8 cellular contexts compared by ENCODE assay signal in the genomic region with DNA sequence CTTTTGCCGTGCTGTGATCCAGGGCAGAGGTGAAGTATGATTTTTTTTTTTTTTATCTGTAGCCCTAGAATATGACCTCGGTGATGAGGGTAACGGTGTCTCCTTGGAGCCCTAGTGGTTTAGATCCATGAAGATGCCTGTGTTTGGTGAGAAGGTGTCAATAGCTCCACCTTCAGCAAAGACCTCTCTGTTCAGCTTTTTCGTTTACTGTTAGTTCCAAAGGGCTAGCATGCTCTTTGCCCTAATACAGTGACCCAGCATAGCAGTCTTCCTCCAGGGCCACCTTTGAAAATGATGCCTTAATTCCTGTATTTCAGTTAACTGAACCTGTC. TPM values are rescaled to one million over a fixed set of nuclear protein-coding genes. Genes with fewer than 3 reads are reported as not detected.
DNase-seq lines count a peak whose midpoint lies in the region; TF ChIP-seq lines count a peak whose summit lies in the region.

No MANE protein-coding gene starts in this region.

- peak overlapping the region; percentile 72 for H3K4me2 ChIP-seq in OCI-LY7 (ENCODE audit: low read length)
- peak overlapping the region; percentile 99 for H3K4me2 ChIP-seq in neural progenitor cell

- no peaks in the 10 kb centered on the region for H3K9me2 ChIP-seq in OCI-LY7 (ENCODE audit: insufficient read depth, low read length)

- H2AFZ ChIP-seq in OCI-LY7 (ENCODE audit: low read length) (peak overlapping the region; percentile 81; the same call in 1 of the 2 replicates), neural progenitor cell (replicated peaks) (peak overlapping the region; percentile 84)

- no peaks in the 10 kb centered on the region for H3K9me3 Mint-ChIP-seq in activated naive CD4-positive, alpha-beta T cell treated with anti-CD3 and anti-CD28 coated beads for 36 hours
- H3K9me3 Mint-ChIP-seq in neural progenitor cell, result no peaks in the 10 kb centered on the region

- H3K27me3 Mint-ChIP-seq in activated naive CD4-positive, alpha-beta T cell treated with anti-CD3 and anti-CD28 coated beads for 36 hours (ENCODE audit: low read depth), result no peaks in the 10 kb centered on the region
- H3K27me3 Mint-ChIP-seq in neural progenitor cell (ENCODE audit: insufficient read depth, low read depth), result peaks cover 2% of the 10 kb centered on the region

- peak overlapping the region; percentile 63 for H3K9ac ChIP-seq in endocrine pancreas (ENCODE audit: control insufficient read depth, insufficient read depth, low read length)
- peak overlapping the region; percentile 73 for H3K9ac ChIP-seq in neural progenitor cell

- no TSS peak for BruUV-seq in OCI-LY7 (replicated peaks; lab: Mats Ljungman, UMichigan)

- POLR2A ChIA-PET in OCI-LY7 (lab: Charles Lee), result interaction anchor here (0.5 to 1.7 kb wide), 10 partner anchors 8 to 356 kb away, joined by 3 to 6 read pairs (median 3); no protein-coding TSS in a partner anchor

- H3K4me1 Mint-ChIP-seq in activated naive CD4-positive, alpha-beta T cell treated with anti-CD3 and anti-CD28 coated beads for 36 hours (ENCODE audit: low read depth), result peaks cover 33% of the 10 kb centered on the region
- peaks cover 25% of the 10 kb centered on the region for H3K4me1 Mint-ChIP-seq in neural progenitor cell

- peak overlapping the region; percentile 94 for H3K27ac Mint-ChIP-seq in activated naive CD4-positive, alpha-beta T cell treated with anti-CD3 and anti-CD28 coated beads for 36 hours
- peak overlapping the region; percentile 92 for H3K27ac Mint-ChIP-seq in neural progenitor cell

- peak overlapping the region; percentile 98 for H3K4me3 Mint-ChIP-seq in activated naive CD4-positive, alpha-beta T cell treated with anti-CD3 and anti-CD28 coated beads for 36 hours
- peak overlapping the region; percentile 98 for H3K4me3 Mint-ChIP-seq in neural progenitor cell

- H3K4me1 ChIP-seq in OCI-LY7 (ENCODE audit: insufficient read depth, low read length, poor library complexity, severe bottlenecking) (peaks cover 38% of the 10 kb centered on the region), endocrine pancreas (ENCODE audit: control insufficient read depth, insufficient read depth, low read length) (no peaks in the 10 kb centered on the region), neural progenitor cell (peaks cover 17% of the 10 kb centered on the region)

- DNase-seq in activated naive CD4-positive, alpha-beta T cell treated with anti-CD3 and anti-CD28 coated beads for 36 hours, result peak; percentile 13
- no peak for DNase-seq in activated naive CD4-positive, alpha-beta T cell treated with Interleukin-2 at 50 U/mL for 16 hours
- DNase-seq in OCI-LY7 (ENCODE audit: low spot score) (peak; percentile 63), neural progenitor cell (ENCODE audit: low spot score) (peak; percentile 13), HuH-7.5 (ENCODE audit: low spot score) (no peak), MV-4-11 (lab: John Stamatoyannopoulos, UW) (no peak), SK-N-DZ (ENCODE audit: low spot score) (no peak)

- intact Hi-C loops in activated naive CD4-positive, alpha-beta T cell treated with anti-CD3 and anti-CD28 coated beads for 36 hours (cut with micrococcal nuclease), result loop anchor here (2.0 to 5.0 kb wide), 2 partner anchors 558 to 691 kb away; a partner anchor contains a TSS
- intact Hi-C loops in OCI-LY7 (cut with micrococcal nuclease; ENCODE audit: unreplicated experiment), result loop anchor here (2.0 kb wide), 1 partner anchor 160 kb away; no protein-coding TSS in a partner anchor

- peaks cover 58% of the 10 kb centered on the region for H3K79me2 ChIP-seq in OCI-LY7 (ENCODE audit: insufficient read depth, low read depth, low read length)
- H3K79me2 ChIP-seq in neural progenitor cell (ENCODE audit: low read depth), result peaks cover 61% of the 10 kb centered on the region

- H3K27me3 ChIP-seq in endocrine pancreas (ENCODE audit: control insufficient read depth, insufficient read depth, low read length) (no peaks in the 10 kb centered on the region), neural progenitor cell (no peaks in the 10 kb centered on the region)

- H3K36me3 ChIP-seq in OCI-LY7 (ENCODE audit: insufficient read depth, low read length) (peaks cover 36% of the 10 kb centered on the region), endocrine pancreas (ENCODE audit: control insufficient read depth, insufficient read depth, low read length) (no peaks in the 10 kb centered on the region), neural progenitor cell (peaks cover 5% of the 10 kb centered on the region)

- H3K9me3 ChIP-seq in OCI-LY7 (ENCODE audit: low read length), result no peaks in the 10 kb centered on the region
- no peaks in the 10 kb centered on the region for H3K9me3 ChIP-seq in endocrine pancreas (ENCODE audit: control insufficient read depth, low read length)
- H3K9me3 ChIP-seq in neural progenitor cell (ENCODE audit: low read depth), result no peaks in the 10 kb centered on the region

- peaks cover 33% of the 10 kb centered on the region for H3F3A ChIP-seq in neural progenitor cell (ENCODE audit: low read depth)

- peak; percentile 69 for TF ChIP-seq CTCF in OCI-LY7 (conservative IDR thresholded peaks at IDR 0.05; ENCODE audit: low read length)
- TF ChIP-seq CTCF in neural progenitor cell (IDR thresholded peaks at IDR 0.05), result no peak

- H3K36me3 Mint-ChIP-seq in activated naive CD4-positive, alpha-beta T cell treated with anti-CD3 and anti-CD28 coated beads for 36 hours (ENCODE audit: low read depth), result peaks cover 29% of the 10 kb centered on the region
- H3K36me3 Mint-ChIP-seq in neural progenitor cell, result peaks cover 9% of the 10 kb centered on the region

- H3K4me3 ChIP-seq in OCI-LY7 (ENCODE audit: low read depth, low read length, poor library complexity, severe bottlenecking) (peak overlapping the region; percentile 86), endocrine pancreas (ENCODE audit: control insufficient read depth, insufficient read depth, low read length) (peak overlapping the region; percentile 82), neural progenitor cell (peak overlapping the region; percentile 88)

- CTCF ChIA-PET in activated naive CD4-positive, alpha-beta T cell treated with anti-CD3 and anti-CD28 coated beads for 36 hours (lab: Charles Lee), result interaction anchor here (1.8 kb wide), 2 partner anchors 10 to 161 kb away, joined by 4 to 6 read pairs; a partner anchor contains a TSS
- CTCF ChIA-PET in OCI-LY7 (lab: Charles Lee; ENCODE audit: unreplicated experiment), result no interaction called here

- H3K27ac ChIP-seq in OCI-LY7 (ENCODE audit: low read depth, low read length, poor library complexity, severe bottlenecking) (peak overlapping the region; percentile 79), neural progenitor cell (peak overlapping the region; percentile 79)

- H4K20me1 ChIP-seq in OCI-LY7 (ENCODE audit: insufficient read depth, low read length) (no peaks in the 10 kb centered on the region), neural progenitor cell (ENCODE audit: low read depth) (no peaks in the 10 kb centered on the region)

RNA-seq across cellular contexts. Expression of a gene that starts 0.7 kb away (rescaled TPM):
- total RNA-seq in activated naive CD4-positive, alpha-beta T cell treated with anti-CD3 and anti-CD28 coated beads for 36 hours, result 100 to 1,000 TPM; 140 to 145 TPM
- 56.6 and 81.6 TPM in 2 replicates for total RNA-seq in OCI-LY7 (2014; rRNA removed; shearing (Covaris generic))
- total RNA-seq in OCI-LY7 (2022) (132 and 135 TPM in 2 replicates), neural progenitor cell (ENCODE audit: low replicate concordance) (77.0 and 82.3 TPM in 2 replicates)
- polyA plus RNA-seq in SK-N-DZ (2014; cell fraction: cytosol; rRNA removed), result 103 and 110 TPM in 2 replicates
- 57.2 and 61.2 TPM in 2 replicates for polyA plus RNA-seq in SK-N-DZ (2014; cell fraction: nucleus; rRNA removed)

RNA-seq across cellular contexts. Expression of a gene that starts 6.1 kb away (rescaled TPM):
- 10 to 100 TPM; 55.2 to 57.2 TPM for total RNA-seq in activated naive CD4-positive, alpha-beta T cell treated with anti-CD3 and anti-CD28 coated beads for 36 hours
- total RNA-seq in OCI-LY7 (2014; rRNA removed; shearing (Covaris generic)), result 83.3 and 94.2 TPM in 2 replicates
- 63.0 and 64.9 TPM in 2 replicates for total RNA-seq in OCI-LY7 (2022)
- total RNA-seq in neural progenitor cell (ENCODE audit: low replicate concordance), result 50.8 and 58.0 TPM in 2 replicates
- 111 and 115 TPM in 2 replicates for polyA plus RNA-seq in SK-N-DZ (2014; cell fraction: cytosol; rRNA removed)
- polyA plus RNA-seq in SK-N-DZ (2014; cell fraction: nucleus; rRNA removed), result 98.0 and 116 TPM in 2 replicates

Comparison
In these comparisons a context has a peak if more than half of its experiments do, and no peak if none do; other contexts are left out.
1. DNase-seq: peak in activated naive CD4-positive, alpha-beta T cell treated with anti-CD3 and anti-CD28 coated beads for 36 hours (single experiment), OCI-LY7 (single experiment) and neural progenitor cell (single experiment); none in activated naive CD4-positive, alpha-beta T cell treated with Interleukin-2 at 50 U/mL for 16 hours (single experiment), HuH-7.5 (single experiment), MV-4-11 (single experiment) and SK-N-DZ (single experiment).
2. Peak in every context shown above with its lines, with median percentiles within 50 percentile points of each other: H3K4me3 ChIP-seq.